In the genomic region with DNA sequence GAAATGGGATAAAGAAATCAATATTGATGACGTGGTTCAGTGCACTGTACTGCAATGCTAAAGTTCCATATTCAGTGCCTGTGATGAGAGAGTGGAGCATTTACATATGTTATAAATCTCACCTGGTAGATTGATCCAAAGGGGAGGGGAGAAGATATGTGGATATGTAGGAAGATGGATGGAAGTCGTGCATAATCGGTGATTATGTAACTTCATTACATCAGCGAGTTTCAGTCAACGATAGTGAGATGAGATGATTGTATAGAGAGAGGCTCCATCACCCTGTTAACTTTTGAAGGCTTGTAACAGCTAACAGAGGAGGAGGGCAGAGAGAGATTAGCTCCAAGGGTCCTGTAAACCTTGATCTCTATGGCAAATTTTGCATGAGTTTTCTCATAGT, we compare ENCODE assay signal across 18 cellular contexts. TPM values are rescaled to one million over a fixed set of nuclear protein-coding genes. Genes with fewer than 3 reads are reported as not detected.
DNase-seq lines count a peak whose midpoint lies in the region; ATAC-seq and TF ChIP-seq lines count a peak whose summit lies in the region.
"Had no signal": no experiment of that assay in that cellular context is flagged by ENCODE, and none has a peak within 500 bp of the region (broad histone marks: within the 10 kb centered on the region; RNA-seq: fewer than 3 reads in every experiment).

No MANE protein-coding gene starts in this region.

- no peaks in the 10 kb centered on the region for H3K36me3 ChIP-seq in HUES64 (ENCODE audit: insufficient read depth, low read length)
- H3K36me3 ChIP-seq in iPS-15b (ENCODE audit: control insufficient read depth, insufficient read depth, low read length) = no peaks in the 10 kb centered on the region
- H3K36me3 ChIP-seq in Peyer's patch = no peaks in the 10 kb centered on the region
- H3K36me3 ChIP-seq: tibial artery had no signal

- H3K9me3 ChIP-seq in HUES64 (ENCODE audit: insufficient read depth, low read depth, low read length) = no peaks in the 10 kb centered on the region
- H3K9me3 ChIP-seq in iPS-15b (ENCODE audit: control insufficient read depth, insufficient read depth, low read length) = no peaks in the 10 kb centered on the region
- H3K9me3 ChIP-seq in Peyer's patch = no peaks in the 10 kb centered on the region
- H3K9me3 ChIP-seq: tibial artery had no signal

- H3K27me3 ChIP-seq in HUES64 (ENCODE audit: insufficient read depth, low read length) (peaks cover 21% of the 10 kb centered on the region), iPS-15b (ENCODE audit: control insufficient read depth, insufficient read depth, low read length) (peaks cover 23% of the 10 kb centered on the region), Peyer's patch (no peaks in the 10 kb centered on the region)
- H3K27me3 ChIP-seq: tibial artery had no signal

- no peak for ATAC-seq in HG02938 (IDR thresholded peaks at IDR 0.05; ENCODE audit: unreplicated experiment)
- no peak for ATAC-seq in HG03135 (IDR thresholded peaks at IDR 0.05; ENCODE audit: unreplicated experiment)
- ATAC-seq: esophagus mucosa, K562 had no signal

- DNase-seq in caudate nucleus (lab: John Stamatoyannopoulos, UW) = no peak
- DNase-seq in substantia nigra (lab: John Stamatoyannopoulos, UW) = no peak
- no peak for DNase-seq in Peyer's patch
- DNase-seq: activated CD4-positive, CD25-positive, alpha-beta regulatory T cell treated with anti-CD3 and anti-CD28 coated beads, Interleukin-2, amount 50 U/mL, for 72 hours; dermis blood vessel endothelial cell; kidney; NCI-H1048; NCI-H2081 treated with DMSO at 0.1 percent for 48 hours; NCI-H524 treated with DMSO at 0.1 percent for 48 hours; occipital lobe; stimulated activated CD4-positive, alpha-beta T cell treated with anti-CD3 and anti-CD28 coated beads, Interleukin-4, amount 100 ng/mL, for 1 hour; tibial artery had no signal

- TF ChIP-seq CTCF in Peyer's patch (IDR thresholded peaks at IDR 0.05) = no peak

- H3K4me3 ChIP-seq in HUES64 (ENCODE audit: low read length) (peak overlapping the region; percentile 68; the same call in 1 of the 2 replicates), iPS-15b (ENCODE audit: low read depth, low read length) (peak overlapping the region; percentile 73), Peyer's patch (no peak overlapping the region)
- H3K4me3 ChIP-seq: K562, tibial artery had no signal

- H3K9ac ChIP-seq in HUES64 (ENCODE audit: low read depth, low read length) (no peak overlapping the region), iPS-15b (ENCODE audit: low read depth, low read length) (no peak overlapping the region)

- no peak for TF ChIP-seq POLR2A in Peyer's patch (IDR thresholded peaks at IDR 0.05)

- H3K27ac ChIP-seq in HUES64 (ENCODE audit: low read depth, low read length) (no peak overlapping the region), caudate nucleus (ENCODE audit: low read depth, low read length) (peak overlapping the region; percentile 70), substantia nigra (ENCODE audit: low read depth, low read length, poor library complexity, severe bottlenecking) (peak overlapping the region; percentile 61), Peyer's patch (no peak overlapping the region)
- H3K27ac ChIP-seq: tibial artery had no signal

- WGBS in HUES64 = 24% methylated on average over 5 of the region's 5 CpGs

- H3K4me1 ChIP-seq in HUES64 (ENCODE audit: insufficient read depth, low read length) (peaks cover 17% of the 10 kb centered on the region), iPS-15b (ENCODE audit: control insufficient read depth, insufficient read depth, low read length) (peaks cover 18% of the 10 kb centered on the region), Peyer's patch (no peaks in the 10 kb centered on the region)
- H3K4me1 ChIP-seq: tibial artery had no signal

RNA-seq across cellular contexts. Expression of a gene that starts 1.8 kb away (rescaled TPM):
- 0.45 TPM for polyA plus RNA-seq in HUES64 (2013, experiment 1 of 2)
- polyA plus RNA-seq in HUES64 (2013, experiment 2 of 2) = 0.95 TPM
- not detected for total RNA-seq in Peyer's patch
- total RNA-seq: dermis blood vessel endothelial cell had no signal

Comparison
In these comparisons a context has a peak if more than half of its experiments do, and no peak if none do; other contexts are left out.
1. H3K27ac ChIP-seq: peak in caudate nucleus (single experiment) and substantia nigra (single experiment); none in HUES64 (single experiment) and Peyer's patch (0 of 4).
2. H3K4me3 ChIP-seq: peak in HUES64 (single experiment) and iPS-15b (single experiment); none in Peyer's patch (0 of 4).